1 cellular context compared by ENCODE assay signal in genomic region chr17:70184770-70185169, GRCh38.
TF ChIP-seq lines count a peak whose summit lies in the region.

No MANE protein-coding gene starts in this region.

TF ChIP-seq in SK-N-SH, 30 proteins besides CTCF, POLR2A, EP300 and RAD21 (continued from another document):
- TF ChIP-seq PBX3 (IDR thresholded peaks at IDR 0.05) (peak; percentile 92), ZBTB33 (IDR thresholded peaks at IDR 0.05; ENCODE audit: borderline replicate concordance, low read depth) (0 out of 2 replicates have a peak, but pooled peaks have one; percentile 19), ELF1 (IDR thresholded peaks at IDR 0.05) (no peak), MXI1 (IDR thresholded peaks at IDR 0.05; ENCODE audit: low read depth, low read length) (no peak), EZH2phosphoT487 (IDR thresholded peaks at IDR 0.05; ENCODE audit: borderline replicate concordance, low read depth) (no peak), FOXM1 (IDR thresholded peaks at IDR 0.05; ENCODE audit: low read depth) (no peak), MAX (IDR thresholded peaks at IDR 0.05; ENCODE audit: low read depth) (0 out of 2 replicates have a peak, but pooled peaks have one; percentile 55), GATA2 (CRISPR knock-in tag; IDR thresholded peaks at IDR 0.05) (no peak), RFX5 (IDR thresholded peaks at IDR 0.05; ENCODE audit: low read length) (no peak), RXRA (IDR thresholded peaks at IDR 0.05; ENCODE audit: borderline replicate concordance, low read depth) (peak; percentile 68; the same call in 1 of the 2 replicates), SMC3 (IDR thresholded peaks at IDR 0.05; ENCODE audit: low read depth, low read length) (no peak), FOXJ3 (CRISPR knock-in tag; IDR thresholded peaks at IDR 0.05) (no peak), TCF12 (IDR thresholded peaks at IDR 0.05) (peak; percentile 87), TAF1 (IDR thresholded peaks at IDR 0.05; ENCODE audit: borderline replicate concordance, low read depth, low read length) (no peak), JUND (IDR thresholded peaks at IDR 0.05) (peak; percentile 68), USF1 (IDR thresholded peaks at IDR 0.05; ENCODE audit: borderline replicate concordance, low read depth) (no peak), FOSL2 (IDR thresholded peaks at IDR 0.05; ENCODE audit: borderline replicate concordance, low read depth) (peak; percentile 58), USF2 (IDR thresholded peaks at IDR 0.05; ENCODE audit: borderline replicate concordance, low read depth, low read length) (no peak), TEAD4 (IDR thresholded peaks at IDR 0.05; ENCODE audit: borderline replicate concordance, insufficient read depth) (peak; percentile 38; the same call in 1 of the 2 replicates), NFIC (IDR thresholded peaks at IDR 0.05; ENCODE audit: borderline replicate concordance) (peak; percentile 84), SIN3A (IDR thresholded peaks at IDR 0.05; ENCODE audit: borderline replicate concordance, low read depth, low read length) (no peak)
